14 cellular contexts compared by ENCODE assay signal in genomic region chr9:17520264-17521058, GRCh38. TPM values are rescaled to one million over a fixed set of nuclear protein-coding genes. Genes with fewer than 3 reads are reported as not detected.
DNase-seq lines count a peak whose midpoint lies in the region; ATAC-seq and TF ChIP-seq lines count a peak whose summit lies in the region.
"Had no signal": no experiment of that assay in that cellular context is flagged by ENCODE, and none has a peak within 500 bp of the region (broad histone marks: within the 10 kb centered on the region; RNA-seq: fewer than 3 reads in every experiment).

No MANE protein-coding gene starts in this region.

- no peaks in the 10 kb centered on the region for H4K20me1 ChIP-seq in GM23338 (replicated peaks; ENCODE audit: insufficient read depth)

- in situ Hi-C loops in brain microvascular endothelial cell (cut with HindIII; ENCODE audit: low pct_ligation_motif_present, low sequenced_read_pairs) = no loop called here

- no peaks in the 10 kb centered on the region for H3K9me2 ChIP-seq in GM23338 (ENCODE audit: insufficient read depth)

- no peaks in the 10 kb centered on the region for H3F3A ChIP-seq in GM23338 (replicated peaks; ENCODE audit: low read depth)

- H3K4me2 ChIP-seq in GM23338 = no peak overlapping the region

- H3K79me2 ChIP-seq in GM23338 (replicated peaks; ENCODE audit: insufficient read depth) = no peaks in the 10 kb centered on the region

- H2AFZ ChIP-seq in GM23338 = peak overlapping the region; percentile 69

- H3K27ac Mint-ChIP-seq in GM23338 (peak overlapping the region; percentile 58; the same call in 1 of the 2 replicates), nephron (peak overlapping the region in 2 of 3 experiments; percentile 42 to 88)
- H3K27ac Mint-ChIP-seq: activated T-cell treated with anti-CD3 and anti-CD28 coated beads, Interleukin-2, amount 50 U/mL, for 72 hours had no signal

- peaks cover 21% of the 10 kb centered on the region for H3K4me1 Mint-ChIP-seq in GM23338
- peaks cover 10% of the 10 kb centered on the region for H3K4me1 Mint-ChIP-seq in nephron
- H3K4me1 Mint-ChIP-seq: central memory CD8-positive, alpha-beta T cell had no signal

- H3K27me3 ChIP-seq in GM23338 (ENCODE audit: insufficient read depth) (no peaks in the 10 kb centered on the region), brain microvascular endothelial cell (replicated peaks) (no peaks in the 10 kb centered on the region)
- H3K27me3 ChIP-seq: BE2C had no signal

- 0 out of 4 replicates have a peak, but pooled peaks of 1 of the 2 experiments have one; percentile 7 for TF ChIP-seq CTCF in GM23338 (conservative IDR thresholded peaks at IDR 0.05; ENCODE audit: low read depth in 2 of 2)
- TF ChIP-seq CTCF in brain microvascular endothelial cell (IDR thresholded peaks at IDR 0.05; ENCODE audit: low read depth, low read length, missing control alignments) = peak; percentile 8
- TF ChIP-seq CTCF in nephron (IDR thresholded peaks at IDR 0.05; ENCODE audit: unreplicated experiment in 3 of 3) = no peak

- DNase-seq in GM23338 (ENCODE audit: low spot score) = peak; percentile 64
- DNase-seq in NCI-H2081 (lab: John Stamatoyannopoulos, UW) = peak; percentile 46 to 73
- DNase-seq in brain microvascular endothelial cell = no peak
- no peak for DNase-seq in T1000 (lab: John Stamatoyannopoulos, UW)
- no peak for DNase-seq in NCI-H128 (lab: John Stamatoyannopoulos, UW; ENCODE audit: unreplicated experiment)
- no peak for DNase-seq in stimulated activated naive CD4-positive, alpha-beta T cell treated with Interleukin-2 at 50 U/mL for 16 hours (lab: John Stamatoyannopoulos, UW)
- DNase-seq: activated CD4-positive, alpha-beta T cell treated with anti-CD3 and anti-CD28 coated beads, Interleukin-2, amount 50 U/mL, for 1 hour; activated T-cell treated with anti-CD3 and anti-CD28 coated beads, Interleukin-2, amount 50 U/mL, for 72 hours; BE2C; substantia nigra had no signal

- no peaks in the 10 kb centered on the region for H3K36me3 Mint-ChIP-seq in GM23338 (ENCODE audit: low read depth)
- H3K36me3 Mint-ChIP-seq in nephron (ENCODE audit: low read depth) = no peaks in the 10 kb centered on the region

- H3K4me3 ChIP-seq in GM23338 (no peak overlapping the region), brain microvascular endothelial cell (ENCODE audit: low read depth, low read length) (no peak overlapping the region)
- H3K4me3 ChIP-seq: GM12878 had no signal

- no peak overlapping the region for H3K27ac ChIP-seq in GM23338 (ENCODE audit: low read depth)
- H3K27ac ChIP-seq in brain microvascular endothelial cell = no peak overlapping the region

- H3K4me3 Mint-ChIP-seq in GM23338 (no peak overlapping the region), nephron (no peak overlapping the region)
- H3K4me3 Mint-ChIP-seq: activated T-cell treated with anti-CD3 and anti-CD28 coated beads, Interleukin-2, amount 50 U/mL, for 72 hours; central memory CD8-positive, alpha-beta T cell had no signal

- H3K9me3 Mint-ChIP-seq in GM23338 (no peaks in the 10 kb centered on the region), nephron (no peaks in the 10 kb centered on the region)

- H3K36me3 ChIP-seq in GM23338 (ENCODE audit: insufficient read depth) = no peaks in the 10 kb centered on the region
- no peaks in the 10 kb centered on the region for H3K36me3 ChIP-seq in brain microvascular endothelial cell (replicated peaks)
- H3K36me3 ChIP-seq: BE2C had no signal

- H3K4me1 ChIP-seq in GM23338 (ENCODE audit: insufficient read depth) = peaks cover 19% of the 10 kb centered on the region
- H3K4me1 ChIP-seq: BE2C had no signal

- no peaks in the 10 kb centered on the region for H3K27me3 Mint-ChIP-seq in GM23338 (ENCODE audit: insufficient read depth, low read depth, poor library complexity)
- peaks cover 3% of the 10 kb centered on the region for H3K27me3 Mint-ChIP-seq in nephron (ENCODE audit: low read depth)
- H3K27me3 Mint-ChIP-seq: central memory CD8-positive, alpha-beta T cell had no signal

- ATAC-seq in GM23338 = peak; percentile 89
- ATAC-seq: activated T-cell treated with anti-CD3 and anti-CD28 coated beads, Interleukin-2, amount 50 U/mL, for 72 hours; GM12878 had no signal

TF ChIP-seq in GM23338, 12 proteins besides CTCF, POLR2A, EP300 and RAD21:
- TF ChIP-seq JUNB (IDR thresholded peaks at IDR 0.05; ENCODE audit: unreplicated experiment) (no peak), STAT1 (IDR thresholded peaks at IDR 0.05; ENCODE audit: unreplicated experiment) (no peak), ZNF462 (CRISPR knock-in tag; IDR thresholded peaks at IDR 0.05) (peak; percentile 28; the same call in 1 of the 2 replicates), POLR2AphosphoS5 (IDR thresholded peaks at IDR 0.05; ENCODE audit: low read depth) (peak; percentile 35; the same call in 1 of the 2 replicates)

RNA-seq across cellular contexts. Expression of gene SH3GL2, which starts 58.4 kb away (rescaled TPM):
- total RNA-seq in GM23338 (2014; rRNA removed; shearing (Covaris generic)) = 7.0 and 8.6 TPM in 2 replicates
- polyA plus RNA-seq in GM23338 (2016; fragmentation: Nextera tagmentation; extraction: Ambion mirVana) = 4.1 and 5.9 TPM in 2 replicates
- total RNA-seq: activated T-cell treated with anti-CD3 and anti-CD28 coated beads, Interleukin-2, amount 50 U/mL, for 72 hours; glomerular endothelial cell; GM12878 had no signal
- polyA plus RNA-seq: GM12878 had no signal

Comparison
In these comparisons a context has a peak if more than half of its experiments do, and no peak if none do; other contexts are left out.
1. DNase-seq: peak in GM23338 (single experiment) and NCI-H2081 (2 of 2); none in brain microvascular endothelial cell (single experiment), T1000 (single experiment), NCI-H128 (single experiment) and stimulated activated naive CD4-positive, alpha-beta T cell treated with Interleukin-2 at 50 U/mL for 16 hours (single experiment).